8 cellular contexts compared by ENCODE assay signal in the genomic region with DNA sequence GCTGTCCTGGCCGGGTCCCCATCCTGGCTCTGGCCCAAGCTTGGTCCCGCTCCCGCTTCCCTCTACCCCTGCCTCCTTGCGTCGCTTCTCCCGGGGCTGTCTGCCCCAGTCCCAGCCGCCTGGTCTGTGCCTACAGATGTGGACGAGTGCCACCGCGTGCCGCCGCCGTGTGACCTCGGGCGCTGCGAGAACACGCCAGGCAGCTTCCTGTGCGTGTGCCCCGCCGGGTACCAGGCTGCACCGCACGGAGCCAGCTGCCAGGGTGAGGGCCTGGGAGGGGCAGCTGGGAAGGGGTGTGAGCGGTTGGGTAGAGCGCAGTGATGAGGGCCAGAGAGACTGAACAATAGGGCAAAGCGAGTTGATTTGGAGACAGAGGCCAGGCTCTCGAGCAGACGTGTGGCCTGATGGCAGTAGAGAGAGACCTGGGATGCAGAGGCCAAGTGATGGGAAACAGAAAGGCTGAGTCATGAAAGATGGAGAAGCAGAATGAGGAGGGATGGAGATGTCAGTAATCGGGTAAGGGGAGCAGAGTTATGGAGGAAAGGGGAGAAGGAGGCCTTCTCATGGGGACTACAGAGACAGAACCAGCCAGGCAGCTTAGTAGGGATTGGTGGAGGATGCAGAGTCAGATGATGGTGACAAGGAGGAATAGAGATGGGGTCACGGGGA. TPM values are rescaled to one million over a fixed set of nuclear protein-coding genes. Genes with fewer than 3 reads are reported as not detected.
DNase-seq lines count a peak whose midpoint lies in the region; ATAC-seq, FAIRE-seq and TF ChIP-seq lines count a peak whose summit lies in the region.

No MANE protein-coding gene starts in this region.

- H3K27me3 Mint-ChIP-seq in stimulated activated naive CD8-positive, alpha-beta T cell treated with anti-CD3 and anti-CD28 coated beads, Interleukin-15, amount 100 ng/mL, for 72 hours = no peaks in the 10 kb centered on the region

- peaks cover 61% of the 10 kb centered on the region for H3K4me1 ChIP-seq in lower lobe of right lung

- DNase-seq in T-helper 2 cell (peak; percentile 43 to 89 (median 60)), bronchial epithelial cell (ENCODE audit: low read depth) (peak; percentile 24), lower lobe of right lung (peak; percentile 85), germinal center (ENCODE audit: low spot score) (no peak)
- DNase-seq in stimulated activated naive CD8-positive, alpha-beta T cell treated with anti-CD3 and anti-CD28 coated beads, Interleukin-15, amount 100 ng/mL, for 72 hours = peak in 1 of 2 donors; percentile 70

- H3K27ac ChIP-seq in lower lobe of right lung = peak overlapping the region; percentile 83

- peak overlapping the region; percentile 51 for H3K4me3 ChIP-seq in bronchial epithelial cell (ENCODE audit: low read depth, low read length)
- H3K4me3 ChIP-seq in lower lobe of right lung = peak overlapping the region; percentile 58

- H3K4me3 Mint-ChIP-seq in stimulated activated naive CD8-positive, alpha-beta T cell treated with anti-CD3 and anti-CD28 coated beads, Interleukin-15, amount 100 ng/mL, for 72 hours = peak overlapping the region; percentile 90 to 96

- H3K27ac Mint-ChIP-seq in stimulated activated naive CD8-positive, alpha-beta T cell treated with anti-CD3 and anti-CD28 coated beads, Interleukin-15, amount 100 ng/mL, for 72 hours = peak overlapping the region; percentile 45 to 93

- no peak for TF ChIP-seq CTCF in bronchial epithelial cell (IDR thresholded peaks at IDR 0.05; ENCODE audit: insufficient read depth, low read length, severe bottlenecking)
- no peak for TF ChIP-seq CTCF in lower lobe of right lung (IDR thresholded peaks at IDR 0.05)

- H3K27me3 ChIP-seq in bronchial epithelial cell (ENCODE audit: control insufficient read depth, insufficient read depth, low read length) (no peaks in the 10 kb centered on the region), lower lobe of right lung (ENCODE audit: low read depth) (peaks cover 6% of the 10 kb centered on the region)

- H3K36me3 ChIP-seq in bronchial epithelial cell (ENCODE audit: control insufficient read depth, insufficient read depth, low read length) = peaks cover 3% of the 10 kb centered on the region
- H3K36me3 ChIP-seq in lower lobe of right lung = no peaks in the 10 kb centered on the region

- no peak for FAIRE-seq in bronchial epithelial cell (lab: Jason Lieb, UNC)

- H3K9me3 Mint-ChIP-seq in stimulated activated naive CD8-positive, alpha-beta T cell treated with anti-CD3 and anti-CD28 coated beads, Interleukin-15, amount 100 ng/mL, for 72 hours = no peaks in the 10 kb centered on the region

- intact Hi-C loops in lower lobe of right lung (cut with DNase I) = no loop called here

- ATAC-seq in HG03520 (IDR thresholded peaks at IDR 0.05; ENCODE audit: unreplicated experiment) (peak; percentile 3), lower lobe of right lung (peak; percentile 25 to 36), HG03139 (IDR thresholded peaks at IDR 0.05; ENCODE audit: unreplicated experiment) (no peak), GM21526 (IDR thresholded peaks at IDR 0.05; ENCODE audit: low FRiP score, unreplicated experiment) (no peak)
- peak; percentile 33 for ATAC-seq in stimulated activated naive CD8-positive, alpha-beta T cell treated with anti-CD3 and anti-CD28 coated beads, Interleukin-15, amount 100 ng/mL, for 72 hours

- H3K9me3 ChIP-seq in lower lobe of right lung = no peaks in the 10 kb centered on the region

- H3K4me1 Mint-ChIP-seq in stimulated activated naive CD8-positive, alpha-beta T cell treated with anti-CD3 and anti-CD28 coated beads, Interleukin-15, amount 100 ng/mL, for 72 hours = peaks cover 86% of the 10 kb centered on the region

RNA-seq across cellular contexts. Expression of gene LTBP4, which starts 9.4 kb away (rescaled TPM):
- total RNA-seq in bronchial epithelial cell (20.7 and 21.6 TPM in 2 replicates), lower lobe of right lung (316 TPM)

RNA-seq across cellular contexts. Expression of gene SHKBP1, which starts 33.9 kb away (rescaled TPM):
- total RNA-seq in bronchial epithelial cell = 29.2 and 29.4 TPM in 2 replicates
- total RNA-seq in lower lobe of right lung = 91.2 TPM

Comparison
In these comparisons a context has a peak if more than half of its experiments do, and no peak if none do; other contexts are left out.
1. ATAC-seq: peak in HG03520 (single experiment), lower lobe of right lung (2 of 2) and stimulated activated naive CD8-positive, alpha-beta T cell treated with anti-CD3 and anti-CD28 coated beads, Interleukin-15, amount 100 ng/mL, for 72 hours (single experiment); none in HG03139 (single experiment) and GM21526 (single experiment).
2. RNA of gene LTBP4, which starts 9.4 kb away (total RNA-seq): 316 TPM in lower lobe of right lung (single experiment); 20.7 to 21.6 TPM in bronchial epithelial cell; every median in the first group is over 10 times any median in the second.